In the genomic region with DNA sequence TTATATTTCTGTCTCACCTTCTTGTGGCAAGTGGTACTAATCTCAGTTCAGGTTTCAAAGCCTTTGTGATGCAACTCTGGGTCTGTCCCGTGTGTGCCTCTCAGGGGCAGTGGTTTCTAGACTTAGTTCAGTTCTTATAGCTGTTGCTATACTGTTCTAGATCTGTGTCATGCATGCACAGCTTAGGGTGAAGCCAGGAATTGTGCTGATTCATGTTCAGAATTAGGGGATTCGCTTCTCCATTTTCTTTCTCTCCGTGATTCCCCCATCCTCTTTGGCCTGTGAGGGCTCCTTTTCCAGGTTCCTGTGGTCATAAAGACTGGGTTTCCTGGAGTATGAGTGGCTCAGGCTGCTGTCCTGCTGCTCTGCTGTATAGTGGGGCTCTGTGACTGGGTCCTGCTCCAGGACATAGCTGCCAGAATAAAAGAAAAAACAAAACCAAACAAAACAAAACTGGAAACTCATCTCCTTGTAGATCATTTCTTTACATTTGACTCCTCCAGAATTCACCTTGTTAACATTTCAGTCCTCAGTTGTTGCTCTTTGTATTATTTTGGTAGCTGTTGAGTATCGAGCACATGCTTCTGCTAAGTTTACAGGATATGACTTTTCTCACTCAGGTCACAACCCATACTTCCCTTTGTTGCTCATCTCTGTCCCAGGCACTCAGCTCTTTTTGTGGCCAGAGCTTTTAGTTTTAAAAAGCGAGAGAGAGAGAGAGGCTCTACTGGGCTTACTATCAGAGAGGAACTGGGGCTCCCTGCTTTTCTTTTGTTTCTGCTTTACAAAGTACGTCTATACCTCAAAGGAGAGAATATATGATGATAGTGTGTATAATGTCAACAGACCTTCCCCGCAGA, we compare ENCODE assay signal across 1 cellular context.
TF ChIP-seq lines count a peak whose summit lies in the region.

No MANE protein-coding gene starts in this region.

TF ChIP-seq in K562, 482 proteins besides CTCF, POLR2A, EP300 and RAD21 (continued from another document):
- peak; percentile 47 for TF ChIP-seq ZBTB40 (IDR thresholded peaks at IDR 0.05)
- no peak for TF ChIP-seq ZBTB40 (CRISPR knock-in tag; IDR thresholded peaks at IDR 0.05)
- TF ChIP-seq, protein P1, sequence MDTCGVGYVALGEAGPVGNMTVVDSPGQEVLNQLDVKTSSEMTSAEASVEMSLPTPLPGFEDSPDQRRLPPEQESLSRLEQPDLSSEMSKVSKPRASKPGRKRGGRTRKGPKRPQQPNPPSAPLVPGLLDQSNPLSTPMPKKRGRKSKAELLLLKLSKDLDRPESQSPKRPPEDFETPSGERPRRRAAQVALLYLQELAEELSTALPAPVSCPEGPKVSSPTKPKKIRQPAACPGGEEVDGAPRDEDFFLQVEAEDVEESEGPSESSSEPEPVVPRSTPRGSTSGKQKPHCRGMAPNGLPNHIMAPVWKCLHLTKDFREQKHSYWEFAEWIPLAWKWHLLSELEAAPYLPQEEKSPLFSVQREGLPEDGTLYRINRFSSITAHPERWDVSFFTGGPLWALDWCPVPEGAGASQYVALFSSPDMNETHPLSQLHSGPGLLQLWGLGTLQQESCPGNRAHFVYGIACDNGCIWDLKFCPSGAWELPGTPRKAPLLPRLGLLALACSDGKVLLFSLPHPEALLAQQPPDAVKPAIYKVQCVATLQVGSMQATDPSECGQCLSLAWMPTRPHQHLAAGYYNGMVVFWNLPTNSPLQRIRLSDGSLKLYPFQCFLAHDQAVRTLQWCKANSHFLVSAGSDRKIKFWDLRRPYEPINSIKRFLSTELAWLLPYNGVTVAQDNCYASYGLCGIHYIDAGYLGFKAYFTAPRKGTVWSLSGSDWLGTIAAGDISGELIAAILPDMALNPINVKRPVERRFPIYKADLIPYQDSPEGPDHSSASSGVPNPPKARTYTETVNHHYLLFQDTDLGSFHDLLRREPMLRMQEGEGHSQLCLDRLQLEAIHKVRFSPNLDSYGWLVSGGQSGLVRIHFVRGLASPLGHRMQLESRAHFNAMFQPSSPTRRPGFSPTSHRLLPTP (IDR thresholded peaks at IDR 0.05; ENCODE audit: borderline replicate concordance, extremely low read depth, insufficient read length): no peak
- no peak for TF ChIP-seq POLR2H (tag; IDR thresholded peaks at IDR 0.05; ENCODE audit: low read depth)
- TF ChIP-seq ERF (CRISPR knock-in tag; IDR thresholded peaks at IDR 0.05): no peak
- no peak for TF ChIP-seq ZNF146 (CRISPR knock-in tag; IDR thresholded peaks at IDR 0.05; ENCODE audit: unreplicated experiment)
- no peak for TF ChIP-seq FIP1L1 (IDR thresholded peaks at IDR 0.05; ENCODE audit: low read depth, low read length, poor library complexity, severe bottlenecking)
- TF ChIP-seq ZNF384 (IDR thresholded peaks at IDR 0.05; ENCODE audit: low read depth, low read length): no peak
- TF ChIP-seq XRCC3 (IDR thresholded peaks at IDR 0.05): no peak
- TF ChIP-seq ARID2 (IDR thresholded peaks at IDR 0.05): no peak
- TF ChIP-seq CEBPB (tag; IDR thresholded peaks at IDR 0.05): peak; percentile 81
- TF ChIP-seq, protein P2, sequence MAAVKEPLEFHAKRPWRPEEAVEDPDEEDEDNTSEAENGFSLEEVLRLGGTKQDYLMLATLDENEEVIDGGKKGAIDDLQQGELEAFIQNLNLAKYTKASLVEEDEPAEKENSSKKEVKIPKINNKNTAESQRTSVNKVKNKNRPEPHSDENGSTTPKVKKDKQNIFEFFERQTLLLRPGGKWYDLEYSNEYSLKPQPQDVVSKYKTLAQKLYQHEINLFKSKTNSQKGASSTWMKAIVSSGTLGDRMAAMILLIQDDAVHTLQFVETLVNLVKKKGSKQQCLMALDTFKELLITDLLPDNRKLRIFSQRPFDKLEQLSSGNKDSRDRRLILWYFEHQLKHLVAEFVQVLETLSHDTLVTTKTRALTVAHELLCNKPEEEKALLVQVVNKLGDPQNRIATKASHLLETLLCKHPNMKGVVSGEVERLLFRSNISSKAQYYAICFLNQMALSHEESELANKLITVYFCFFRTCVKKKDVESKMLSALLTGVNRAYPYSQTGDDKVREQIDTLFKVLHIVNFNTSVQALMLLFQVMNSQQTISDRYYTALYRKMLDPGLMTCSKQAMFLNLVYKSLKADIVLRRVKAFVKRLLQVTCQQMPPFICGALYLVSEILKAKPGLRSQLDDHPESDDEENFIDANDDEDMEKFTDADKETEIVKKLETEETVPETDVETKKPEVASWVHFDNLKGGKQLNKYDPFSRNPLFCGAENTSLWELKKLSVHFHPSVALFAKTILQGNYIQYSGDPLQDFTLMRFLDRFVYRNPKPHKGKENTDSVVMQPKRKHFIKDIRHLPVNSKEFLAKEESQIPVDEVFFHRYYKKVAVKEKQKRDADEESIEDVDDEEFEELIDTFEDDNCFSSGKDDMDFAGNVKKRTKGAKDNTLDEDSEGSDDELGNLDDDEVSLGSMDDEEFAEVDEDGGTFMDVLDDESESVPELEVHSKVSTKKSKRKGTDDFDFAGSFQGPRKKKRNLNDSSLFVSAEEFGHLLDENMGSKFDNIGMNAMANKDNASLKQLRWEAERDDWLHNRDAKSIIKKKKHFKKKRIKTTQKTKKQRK (IDR thresholded peaks at IDR 0.05; ENCODE audit: borderline replicate concordance, low read depth, low read length): no peak
- peak; percentile 26; the same call in 1 of the 2 replicates for TF ChIP-seq PHF8 (IDR thresholded peaks at IDR 0.05; ENCODE audit: borderline replicate concordance, low read length)
- TF ChIP-seq BDP1 (IDR thresholded peaks at IDR 0.05; ENCODE audit: insufficient read depth, insufficient read length): no peak
- TF ChIP-seq DPF2 (IDR thresholded peaks at IDR 0.05): no peak; the same call in 1 of the 2 replicates
- TF ChIP-seq ZFPM2 (CRISPR knock-in tag; IDR thresholded peaks at IDR 0.05): no peak
- no peak for TF ChIP-seq ZNF175 (CRISPR knock-in tag; IDR thresholded peaks at IDR 0.05; ENCODE audit: low read depth)
- no peak for TF ChIP-seq TAF1 (IDR thresholded peaks at IDR 0.05; ENCODE audit: control insufficient read depth, extremely low read depth, insufficient read depth, low read length, severe bottlenecking)
- no peak for TF ChIP-seq ZNF274 (IDR thresholded peaks at IDR 0.05; ENCODE audit: borderline replicate concordance, low read depth, low read length)
- no peak for TF ChIP-seq TBL1XR1 (IDR thresholded peaks at IDR 0.05; ENCODE audit: low read length in 2 of 2)
- no peak for TF ChIP-seq ELF1 (tag; IDR thresholded peaks at IDR 0.05)
- no peak for TF ChIP-seq FOXP1 (CRISPR knock-in tag; IDR thresholded peaks at IDR 0.05)
- no peak for TF ChIP-seq CGGBP1 (CRISPR knock-in tag; IDR thresholded peaks at IDR 0.05)
- no peak for TF ChIP-seq PML (IDR thresholded peaks at IDR 0.05; ENCODE audit: low read length)
- no peak for TF ChIP-seq ZNF695 (CRISPR knock-in tag; IDR thresholded peaks at IDR 0.05)
- TF ChIP-seq POLR2G (IDR thresholded peaks at IDR 0.05; ENCODE audit: low read depth, low read length): no peak
- TF ChIP-seq HEY1 (CRISPR knock-in tag; IDR thresholded peaks at IDR 0.05; ENCODE audit: borderline replicate concordance): no peak
- no peak for TF ChIP-seq RBM34 (IDR thresholded peaks at IDR 0.05; ENCODE audit: borderline replicate concordance, insufficient read depth, low read length)
TF ChIP-seq in K562: peak in this region for 54.
